8 cellular contexts compared by ENCODE assay signal in the genomic region with DNA sequence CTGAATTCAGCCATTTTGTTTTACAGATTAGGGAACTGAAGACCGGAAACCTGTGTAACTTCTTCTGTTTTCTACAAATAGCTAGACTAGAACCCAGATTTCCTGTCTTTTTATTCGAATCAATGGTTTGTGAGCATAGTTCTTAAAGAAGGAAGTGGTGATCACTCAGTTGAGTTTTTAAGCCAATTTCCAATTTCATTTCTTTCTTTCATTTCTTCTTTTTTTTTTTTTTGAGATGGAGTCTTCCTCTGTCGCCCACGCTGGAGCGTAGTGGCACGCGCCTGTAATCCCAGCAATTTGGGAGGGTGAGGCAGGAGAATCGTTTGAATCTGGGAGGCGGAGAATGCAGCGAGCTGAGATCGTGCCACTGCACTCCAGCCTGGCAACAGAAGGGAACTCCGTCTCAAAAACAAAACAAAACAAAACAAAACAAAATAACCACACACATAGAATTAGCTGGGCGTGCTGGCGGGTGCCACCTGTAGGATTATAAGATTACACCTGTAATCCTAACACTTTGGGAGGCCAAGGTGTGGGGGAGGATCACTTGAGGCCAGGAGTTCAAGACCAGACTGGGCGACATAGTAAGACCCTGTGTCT. TPM values are rescaled to one million over a fixed set of nuclear protein-coding genes. Genes with fewer than 3 reads are reported as not detected.
DNase-seq lines count a peak whose midpoint lies in the region; ATAC-seq and TF ChIP-seq lines count a peak whose summit lies in the region.

No MANE protein-coding gene starts in this region.

- peaks cover 6% of the 10 kb centered on the region for H3K9me3 Mint-ChIP-seq in activated CD4-positive, alpha-beta T cell treated with anti-CD3 and anti-CD28 coated beads, Interleukin-2, amount 10 ng/mL, durations not matched to agents 24 days and 14 days

- peak overlapping the region; percentile 79 for H3K4me3 Mint-ChIP-seq in activated CD4-positive, alpha-beta T cell treated with anti-CD3 and anti-CD28 coated beads, Interleukin-2, amount 10 ng/mL, durations not matched to agents 24 days and 14 days

- intact Hi-C loops in activated CD4-positive, alpha-beta T cell treated with anti-CD3 and anti-CD28 coated beads, Interleukin-2, amount 10 ng/mL, durations not matched to agents 24 days and 14 days (cut with micrococcal nuclease): no loop called here

- H3K9me3 ChIP-seq in WERI-Rb-1 (ENCODE audit: severe bottlenecking): peaks cover 7% of the 10 kb centered on the region

- peak; percentile 87 for DNase-seq in activated CD4-positive, alpha-beta T cell treated with anti-CD3 and anti-CD28 coated beads, Interleukin-2, amount 10 ng/mL, durations not matched to agents 24 days and 14 days
- peak; percentile 82 for DNase-seq in pons (ENCODE audit: low spot score)
- DNase-seq in cerebellar nuclear complex (lab: John Stamatoyannopoulos, UW): no peak
- no peak for DNase-seq in hippocampal formation (lab: John Stamatoyannopoulos, UW)
- DNase-seq in activated CD4-positive, CD25-positive, alpha-beta regulatory T cell treated with anti-CD3 and anti-CD28 coated beads, Interleukin-2, amount 50 U/mL, for 72 hours: no peak
- DNase-seq in WERI-Rb-1: no peak

- H3K27me3 ChIP-seq in WERI-Rb-1 (ENCODE audit: insufficient read depth, low read depth, severe bottlenecking): no peaks in the 10 kb centered on the region

- H3K4me1 Mint-ChIP-seq in activated CD4-positive, alpha-beta T cell treated with anti-CD3 and anti-CD28 coated beads, Interleukin-2, amount 10 ng/mL, durations not matched to agents 24 days and 14 days: peaks cover 10% of the 10 kb centered on the region

- H3K27ac ChIP-seq in WERI-Rb-1: no peak overlapping the region

- peak; percentile 43 for ATAC-seq in GM18861 (IDR thresholded peaks at IDR 0.05; ENCODE audit: unreplicated experiment)
- ATAC-seq in HG03378 (IDR thresholded peaks at IDR 0.05; ENCODE audit: unreplicated experiment): peak; percentile 52

- H3K36me3 ChIP-seq in WERI-Rb-1: peaks cover 10% of the 10 kb centered on the region

- H3K27ac Mint-ChIP-seq in activated CD4-positive, alpha-beta T cell treated with anti-CD3 and anti-CD28 coated beads, Interleukin-2, amount 10 ng/mL, durations not matched to agents 24 days and 14 days: peak overlapping the region; percentile 97

- H3K4me3 ChIP-seq in WERI-Rb-1 (ENCODE audit: low read depth, low read length): no peak overlapping the region

- no peak for TF ChIP-seq CTCF in WERI-Rb-1 (IDR thresholded peaks at IDR 0.05; ENCODE audit: low read depth, low read length)

- no peaks in the 10 kb centered on the region for H3K27me3 Mint-ChIP-seq in activated CD4-positive, alpha-beta T cell treated with anti-CD3 and anti-CD28 coated beads, Interleukin-2, amount 10 ng/mL, durations not matched to agents 24 days and 14 days

- peaks cover 9% of the 10 kb centered on the region for H3K36me3 Mint-ChIP-seq in activated CD4-positive, alpha-beta T cell treated with anti-CD3 and anti-CD28 coated beads, Interleukin-2, amount 10 ng/mL, durations not matched to agents 24 days and 14 days (ENCODE audit: low read depth)

RNA-seq across cellular contexts. Expression of a gene that starts 3.0 kb away (rescaled TPM):
- total RNA-seq in activated CD4-positive, alpha-beta T cell treated with anti-CD3 and anti-CD28 coated beads, Interleukin-2, amount 10 ng/mL, durations not matched to agents 24 days and 14 days: 81.5 and 85.5 TPM in 2 replicates

RNA-seq across cellular contexts. Expression of a gene that starts 18.6 kb away (rescaled TPM):
- total RNA-seq in activated CD4-positive, alpha-beta T cell treated with anti-CD3 and anti-CD28 coated beads, Interleukin-2, amount 10 ng/mL, durations not matched to agents 24 days and 14 days: 22.7 and 23.6 TPM in 2 replicates

Comparison
In these comparisons a context has a peak if more than half of its experiments do, and no peak if none do; other contexts are left out.
1. DNase-seq: peak in activated CD4-positive, alpha-beta T cell treated with anti-CD3 and anti-CD28 coated beads, Interleukin-2, amount 10 ng/mL, durations not matched to agents 24 days and 14 days (single experiment) and pons (single experiment); none in cerebellar nuclear complex (0 of 2), hippocampal formation (0 of 2), activated CD4-positive, CD25-positive, alpha-beta regulatory T cell treated with anti-CD3 and anti-CD28 coated beads, Interleukin-2, amount 50 U/mL, for 72 hours (single experiment) and WERI-Rb-1 (single experiment).